ENCODE assay signal across 9 cellular contexts in the genomic region with DNA sequence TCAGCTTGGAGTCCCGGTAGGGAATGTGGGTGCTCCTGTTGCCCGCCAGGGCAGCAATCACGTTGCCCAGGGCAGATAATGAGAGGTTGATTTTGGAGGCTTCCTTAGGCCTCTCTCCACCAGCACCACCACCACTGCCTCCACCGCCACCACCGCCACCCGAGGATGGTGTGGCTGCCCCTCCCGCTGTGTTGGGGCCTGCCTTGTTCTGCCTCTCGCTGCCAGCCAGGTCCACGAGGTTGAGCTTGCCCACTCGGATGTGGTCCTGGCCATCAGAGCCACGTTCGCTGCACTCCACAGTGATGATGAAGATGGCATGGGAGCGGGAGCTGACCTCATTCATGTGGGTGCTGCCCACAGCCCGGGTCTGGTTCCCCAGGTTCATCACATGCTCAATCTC. TPM values are rescaled to one million over a fixed set of nuclear protein-coding genes. Genes with fewer than 3 reads are reported as not detected.
A peak's percentile ranks its signal among the peaks of the same experiment; 100 is the strongest.
DNase-seq lines count a peak whose midpoint lies in the region; TF ChIP-seq lines count a peak whose summit lies in the region.
"Had no signal": no experiment of that assay in that cellular context is flagged by ENCODE, and none has a peak within 500 bp of the region (broad histone marks: within the 10 kb centered on the region; RNA-seq: fewer than 3 reads in every experiment).

No MANE protein-coding gene starts in this region.

- H3K27me3 ChIP-seq in hepatocyte, result no peaks in the 10 kb centered on the region

- no peaks in the 10 kb centered on the region for H3K27me3 Mint-ChIP-seq in activated CD4-positive, alpha-beta T cell treated with anti-CD3 and anti-CD28 coated beads, Interleukin-2, amount 10 ng/mL, durations not matched to agents 7 days and 5 days

- H3K9me3 ChIP-seq in hepatocyte (ENCODE audit: low read depth), result no peaks in the 10 kb centered on the region

- no peaks in the 10 kb centered on the region for H3K9me2 ChIP-seq in hepatocyte (replicated peaks; ENCODE audit: insufficient read depth)

- no peaks in the 10 kb centered on the region for H3K36me3 ChIP-seq in hepatocyte (replicated peaks; ENCODE audit: insufficient read depth, low read depth)

- TF ChIP-seq CTCF in WI38 (IDR thresholded peaks at IDR 0.05; ENCODE audit: low read depth, low read length) (no peak), hepatocyte (IDR thresholded peaks at IDR 0.05; ENCODE audit: poor library complexity) (no peak)

- POLR2A ChIA-PET in activated CD4-positive, alpha-beta T cell treated with anti-CD3 and anti-CD28 coated beads, Interleukin-2, amount 10 ng/mL, durations not matched to agents 7 days and 5 days (lab: Charles Lee), result no interaction called here

- peaks cover 17% of the 10 kb centered on the region for H3K4me1 Mint-ChIP-seq in activated CD4-positive, alpha-beta T cell treated with anti-CD3 and anti-CD28 coated beads, Interleukin-2, amount 10 ng/mL, durations not matched to agents 7 days and 5 days

- H3K79me2 ChIP-seq in hepatocyte, result peaks cover 22% of the 10 kb centered on the region

- intact Hi-C loops in posterior vena cava (cut with DNase I), result no loop called here

- DNase-seq in activated CD4-positive, alpha-beta T cell treated with anti-CD3 and anti-CD28 coated beads, Interleukin-2, amount 10 ng/mL, durations not matched to agents 7 days and 5 days, result no peak
- DNase-seq in activated CD4-positive, alpha-beta T cell treated with anti-CD3 and anti-CD28 coated beads, Interleukin-2, amount 50 U/mL, for 48 hours, result no peak
- no peak for DNase-seq in hepatocyte (ENCODE audit: low spot score)
- DNase-seq in posterior vena cava (ENCODE audit: low spot score), result peak; percentile 62
- no peak for DNase-seq in HK-2 (ENCODE audit: unreplicated experiment)
- no peak for DNase-seq in activated gamma-delta T cell treated with Interleukin-2 at 50 U/mL for 16 hours
- no peak for DNase-seq in kidney tubule cell (ENCODE audit: low spot score)
- DNase-seq: NCI-H2081 treated with DMSO at 0.1 percent for 48 hours had no signal

- no peaks in the 10 kb centered on the region for H3K36me3 Mint-ChIP-seq in activated CD4-positive, alpha-beta T cell treated with anti-CD3 and anti-CD28 coated beads, Interleukin-2, amount 10 ng/mL, durations not matched to agents 7 days and 5 days (ENCODE audit: low read depth)

- H3K4me1 ChIP-seq in hepatocyte (ENCODE audit: insufficient read depth), result peaks cover 32% of the 10 kb centered on the region

- peak overlapping the region; percentile 100 for H3K4me2 ChIP-seq in hepatocyte

- H3K4me3 Mint-ChIP-seq in activated CD4-positive, alpha-beta T cell treated with anti-CD3 and anti-CD28 coated beads, Interleukin-2, amount 10 ng/mL, durations not matched to agents 7 days and 5 days, result peak overlapping the region; percentile 84

- H3K4me3 ChIP-seq in WI38 (ENCODE audit: low read depth, low read length), result peak overlapping the region; percentile 84; the same call in 1 of the 2 replicates
- no peak overlapping the region for H3K4me3 ChIP-seq in hepatocyte

- CTCF ChIA-PET in activated CD4-positive, alpha-beta T cell treated with anti-CD3 and anti-CD28 coated beads, Interleukin-2, amount 10 ng/mL, durations not matched to agents 7 days and 5 days (lab: Charles Lee), result interaction anchor here (0.6 to 2.0 kb wide), 3 partner anchors 10 to 164 kb away, joined by 6 to 9 read pairs (median 6); no protein-coding TSS in a partner anchor

- WGBS in hepatocyte (ENCODE audit: low lambda C conversion rate, missing lambda C conversion rate), result 91% methylated on average over 11 of the region's 14 CpGs

- no peak overlapping the region for H2AFZ ChIP-seq in hepatocyte

- H3K27ac ChIP-seq in hepatocyte, result no peak overlapping the region

- no peaks in the 10 kb centered on the region for H3K9me3 Mint-ChIP-seq in activated CD4-positive, alpha-beta T cell treated with anti-CD3 and anti-CD28 coated beads, Interleukin-2, amount 10 ng/mL, durations not matched to agents 7 days and 5 days

- H3K27ac Mint-ChIP-seq in activated CD4-positive, alpha-beta T cell treated with anti-CD3 and anti-CD28 coated beads, Interleukin-2, amount 10 ng/mL, durations not matched to agents 7 days and 5 days, result no peak overlapping the region

- no peaks in the 10 kb centered on the region for H4K20me1 ChIP-seq in hepatocyte (ENCODE audit: insufficient read depth, poor library complexity, severe bottlenecking)

RNA-seq across cellular contexts. Expression of gene KIF3C, which starts 1.3 kb away (rescaled TPM):
- total RNA-seq in activated CD4-positive, alpha-beta T cell treated with anti-CD3 and anti-CD28 coated beads, Interleukin-2, amount 10 ng/mL, durations not matched to agents 7 days and 5 days, result 1 to 10 TPM; 7.0 to 7.5 TPM
- total RNA-seq in hepatocyte, result 6.5 and 8.4 TPM in 2 replicates
- 6.9 and 10.9 TPM in 2 replicates for polyA plus RNA-seq in hepatocyte
- 10 to 100 TPM in 1 of 2 donors, 1 to 10 TPM in 1; 3.9 to 10.9 TPM for total RNA-seq in posterior vena cava

RNA-seq across cellular contexts. Expression of gene RAB10, which starts 52.9 kb away (rescaled TPM):
- 100 to 1,000 TPM; 107 to 123 TPM for total RNA-seq in activated CD4-positive, alpha-beta T cell treated with anti-CD3 and anti-CD28 coated beads, Interleukin-2, amount 10 ng/mL, durations not matched to agents 7 days and 5 days
- total RNA-seq in hepatocyte (110 and 122 TPM in 2 replicates), posterior vena cava (10 to 100 TPM; 86.1 to 94.6 TPM)
- polyA plus RNA-seq in hepatocyte, result 100 and 107 TPM in 2 replicates
